Comparison of ENCODE assay signal across 33 cellular contexts in genomic region chr13:25252770-25253169, GRCh38.
"Had no signal": no experiment of that assay in that cellular context is flagged by ENCODE, and none has a peak within 500 bp of the region (broad histone marks: within the 10 kb centered on the region; RNA-seq: fewer than 3 reads in every experiment).

No MANE protein-coding gene starts in this region.

- H3K27me3 Mint-ChIP-seq: activated CD4-positive, alpha-beta T cell treated with anti-CD3 and anti-CD28 coated beads, Interleukin-2, amount 10 ng/mL, durations not matched to agents 24 days and 14 days; activated CD8-positive, alpha-beta T cell treated with anti-CD3 and anti-CD28 coated beads for 36 hours; activated naive CD4-positive, alpha-beta T cell treated with anti-CD3 and anti-CD28 coated beads, Interleukin-2, amount 50 U/mL, for 24 hours; activated naive CD8-positive, alpha-beta T cell treated with anti-CD3 and anti-CD28 coated beads, Interleukin-2, amount 10 ng/mL, durations not matched to agents 7 days and 5 days had no signal

- H3K9me3 ChIP-seq: ascending aorta had no signal

- H3K4me3 Mint-ChIP-seq: activated CD4-positive, alpha-beta T cell treated with anti-CD3 and anti-CD28 coated beads, Interleukin-2, amount 10 ng/mL, durations not matched to agents 24 days and 14 days; activated CD8-positive, alpha-beta T cell treated with anti-CD3 and anti-CD28 coated beads for 36 hours; activated naive CD4-positive, alpha-beta T cell treated with anti-CD3 and anti-CD28 coated beads, Interleukin-2, amount 50 U/mL, for 24 hours; activated naive CD8-positive, alpha-beta T cell treated with anti-CD3 and anti-CD28 coated beads, Interleukin-2, amount 10 ng/mL, durations not matched to agents 7 days and 5 days; activated T-cell treated with anti-CD3 and anti-CD28 coated beads, Interleukin-2, amount 50 U/mL, for 72 hours had no signal

- H3K4me3 ChIP-seq: ascending aorta, cardiac muscle cell had no signal

- H3K27ac Mint-ChIP-seq: activated CD4-positive, alpha-beta T cell treated with anti-CD3 and anti-CD28 coated beads, Interleukin-2, amount 10 ng/mL, durations not matched to agents 24 days and 14 days; activated CD8-positive, alpha-beta T cell treated with anti-CD3 and anti-CD28 coated beads for 36 hours; activated naive CD4-positive, alpha-beta T cell treated with anti-CD3 and anti-CD28 coated beads, Interleukin-2, amount 50 U/mL, for 24 hours; activated naive CD8-positive, alpha-beta T cell treated with anti-CD3 and anti-CD28 coated beads, Interleukin-2, amount 10 ng/mL, durations not matched to agents 7 days and 5 days; activated T-cell treated with anti-CD3 and anti-CD28 coated beads, Interleukin-2, amount 50 U/mL, for 72 hours; activated T-helper 2 cell treated with anti-CD3 and anti-CD28 coated beads, Interferon-gamma antibody, Interleukin-2, Interleukin-4, amounts not matched to agents 10 μg/mL and 5 μg/mL and 100 μg/mL, durations not matched to agents 14 hours and 24 hours and 36 hours had no signal

- H3K27ac ChIP-seq: ascending aorta, cardiac muscle cell, KMS-11, RWPE1, WERI-Rb-1 had no signal

- H3K27me3 ChIP-seq: ascending aorta, cardiac muscle cell had no signal

- H3K4me1 Mint-ChIP-seq: activated naive CD4-positive, alpha-beta T cell treated with anti-CD3 and anti-CD28 coated beads, Interleukin-2, amount 50 U/mL, for 24 hours; activated naive CD8-positive, alpha-beta T cell treated with anti-CD3 and anti-CD28 coated beads, Interleukin-2, amount 10 ng/mL, durations not matched to agents 7 days and 5 days had no signal

- ATAC-seq: activated CD8-positive, alpha-beta T cell treated with anti-CD3 and anti-CD28 coated beads for 36 hours; activated T-cell treated with anti-CD3 and anti-CD28 coated beads, Interleukin-2, amount 50 U/mL, for 72 hours; PC-3; Right ventricle myocardium inferior had no signal

- DNase-seq: activated CD4-positive, alpha-beta T cell treated with anti-CD3 and anti-CD28 coated beads, Interleukin-2, amount 10 ng/mL, durations not matched to agents 24 days and 14 days; activated CD4-positive, alpha-beta T cell treated with anti-CD3 and anti-CD28 coated beads, Interleukin-2, amount 50 U/mL, for 4 hours; activated CD8-positive, alpha-beta T cell treated with anti-CD3 and anti-CD28 coated beads for 36 hours; activated gamma-delta T cell; activated naive CD4-positive, alpha-beta T cell treated with Interleukin-2 at 50 U/mL for 16 hours; activated naive CD8-positive, alpha-beta T cell treated with anti-CD3 and anti-CD28 coated beads, Interleukin-2, amount 10 ng/mL, durations not matched to agents 7 days and 5 days; activated T-cell treated with anti-CD3 and anti-CD28 coated beads, Interleukin-2, amount 50 U/mL, for 1 hour; activated T-cell treated with anti-CD3 and anti-CD28 coated beads, Interleukin-2, amount 50 U/mL, for 72 hours; amygdala; NCI-H1048; NCI-H1105 treated with DMSO at 0.1 percent for 48 hours; NCI-H1436; NCI-H1694; NCI-H1930; NCI-H2081 treated with DMSO at 0.1 percent for 48 hours; NCI-H226; NCI-H446 treated with DMSO at 0.1 percent for 48 hours; NCI-H524; NK-92 treated with Interleukin-12 subunit alpha and Interleukin-12 subunit beta, amount 100 ng/mL, for 24 hours; PC-3; SIG-M5; SW 1271; T-helper 1 cell; T-helper 2 cell; T-helper 9 cell; WERI-Rb-1 had no signal

- H3K9me3 Mint-ChIP-seq: activated CD4-positive, alpha-beta T cell treated with anti-CD3 and anti-CD28 coated beads, Interleukin-2, amount 10 ng/mL, durations not matched to agents 24 days and 14 days; activated CD8-positive, alpha-beta T cell treated with anti-CD3 and anti-CD28 coated beads for 36 hours; activated naive CD4-positive, alpha-beta T cell treated with anti-CD3 and anti-CD28 coated beads, Interleukin-2, amount 50 U/mL, for 24 hours; activated naive CD8-positive, alpha-beta T cell treated with anti-CD3 and anti-CD28 coated beads, Interleukin-2, amount 10 ng/mL, durations not matched to agents 7 days and 5 days; activated T-cell treated with anti-CD3 and anti-CD28 coated beads, Interleukin-2, amount 50 U/mL, for 72 hours; activated T-helper 2 cell treated with anti-CD3 and anti-CD28 coated beads, Interferon-gamma antibody, Interleukin-2, Interleukin-4, amounts not matched to agents 10 μg/mL and 5 μg/mL and 100 μg/mL, durations not matched to agents 14 hours and 24 hours and 36 hours had no signal

- H3K4me1 ChIP-seq: ascending aorta had no signal
